ENCODE assay signal across 1 cellular context in the genomic region with DNA sequence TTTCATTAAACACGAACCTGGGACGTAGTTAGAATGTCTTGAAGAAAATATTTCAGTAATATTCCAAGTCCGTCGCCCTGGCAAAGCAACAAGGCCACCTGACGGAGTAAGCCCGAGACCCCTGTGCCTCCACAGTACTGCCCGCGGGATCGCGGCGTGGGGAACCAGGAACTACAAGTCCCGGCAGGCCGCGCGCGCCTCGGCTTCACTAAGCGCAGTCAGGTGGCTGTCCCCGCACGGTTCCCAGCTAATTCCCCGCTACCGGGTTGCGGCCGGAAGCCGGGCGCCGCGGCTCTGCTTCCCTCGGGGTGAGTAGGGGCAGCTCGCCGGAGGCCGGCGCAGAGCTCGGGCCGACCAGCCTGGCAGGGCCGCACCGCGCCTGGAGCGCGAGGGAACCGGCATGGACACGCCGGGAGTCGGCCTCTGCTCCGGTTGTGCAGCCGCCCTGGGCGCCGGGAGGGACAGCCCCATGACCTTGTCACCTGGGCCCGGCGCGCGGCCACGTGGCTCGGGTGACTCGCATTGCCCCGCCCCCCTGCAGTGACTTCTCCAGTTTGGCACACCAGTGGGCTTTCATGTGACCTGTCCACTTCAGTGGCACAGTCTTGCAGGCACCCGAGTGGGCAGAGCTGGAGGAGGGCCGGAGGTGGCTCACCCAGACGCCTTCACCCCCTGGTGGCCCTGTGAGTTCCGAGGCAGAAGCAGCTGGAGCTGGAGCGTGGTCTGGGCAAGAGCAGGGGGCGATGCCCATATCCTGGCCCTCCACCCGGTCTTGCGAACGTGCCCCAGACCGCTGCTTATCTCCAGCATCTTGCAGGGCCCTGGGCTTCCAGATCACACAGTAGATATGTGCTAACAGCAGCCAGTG.
TF ChIP-seq lines count a peak whose summit lies in the region.

A gene with protein sequence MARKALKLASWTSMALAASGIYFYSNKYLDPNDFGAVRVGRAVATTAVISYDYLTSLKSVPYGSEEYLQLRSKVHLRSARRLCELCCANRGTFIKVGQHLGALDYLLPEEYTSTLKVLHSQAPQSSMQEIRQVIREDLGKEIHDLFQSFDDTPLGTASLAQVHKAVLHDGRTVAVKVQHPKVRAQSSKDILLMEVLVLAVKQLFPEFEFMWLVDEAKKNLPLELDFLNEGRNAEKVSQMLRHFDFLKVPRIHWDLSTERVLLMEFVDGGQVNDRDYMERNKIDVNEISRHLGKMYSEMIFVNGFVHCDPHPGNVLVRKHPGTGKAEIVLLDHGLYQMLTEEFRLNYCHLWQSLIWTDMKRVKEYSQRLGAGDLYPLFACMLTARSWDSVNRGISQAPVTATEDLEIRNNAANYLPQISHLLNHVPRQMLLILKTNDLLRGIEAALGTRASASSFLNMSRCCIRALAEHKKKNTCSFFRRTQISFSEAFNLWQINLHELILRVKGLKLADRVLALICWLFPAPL (plus strand): TSS at position 247 of the 868 bp plus-strand sequence. CDS start 18,870 bp downstream, outside the sequence.

TF ChIP-seq in HEK293, 187 proteins besides CTCF, POLR2A, EP300 and RAD21 (continued from another document and continues in another):
- TF ChIP-seq, protein P1, sequence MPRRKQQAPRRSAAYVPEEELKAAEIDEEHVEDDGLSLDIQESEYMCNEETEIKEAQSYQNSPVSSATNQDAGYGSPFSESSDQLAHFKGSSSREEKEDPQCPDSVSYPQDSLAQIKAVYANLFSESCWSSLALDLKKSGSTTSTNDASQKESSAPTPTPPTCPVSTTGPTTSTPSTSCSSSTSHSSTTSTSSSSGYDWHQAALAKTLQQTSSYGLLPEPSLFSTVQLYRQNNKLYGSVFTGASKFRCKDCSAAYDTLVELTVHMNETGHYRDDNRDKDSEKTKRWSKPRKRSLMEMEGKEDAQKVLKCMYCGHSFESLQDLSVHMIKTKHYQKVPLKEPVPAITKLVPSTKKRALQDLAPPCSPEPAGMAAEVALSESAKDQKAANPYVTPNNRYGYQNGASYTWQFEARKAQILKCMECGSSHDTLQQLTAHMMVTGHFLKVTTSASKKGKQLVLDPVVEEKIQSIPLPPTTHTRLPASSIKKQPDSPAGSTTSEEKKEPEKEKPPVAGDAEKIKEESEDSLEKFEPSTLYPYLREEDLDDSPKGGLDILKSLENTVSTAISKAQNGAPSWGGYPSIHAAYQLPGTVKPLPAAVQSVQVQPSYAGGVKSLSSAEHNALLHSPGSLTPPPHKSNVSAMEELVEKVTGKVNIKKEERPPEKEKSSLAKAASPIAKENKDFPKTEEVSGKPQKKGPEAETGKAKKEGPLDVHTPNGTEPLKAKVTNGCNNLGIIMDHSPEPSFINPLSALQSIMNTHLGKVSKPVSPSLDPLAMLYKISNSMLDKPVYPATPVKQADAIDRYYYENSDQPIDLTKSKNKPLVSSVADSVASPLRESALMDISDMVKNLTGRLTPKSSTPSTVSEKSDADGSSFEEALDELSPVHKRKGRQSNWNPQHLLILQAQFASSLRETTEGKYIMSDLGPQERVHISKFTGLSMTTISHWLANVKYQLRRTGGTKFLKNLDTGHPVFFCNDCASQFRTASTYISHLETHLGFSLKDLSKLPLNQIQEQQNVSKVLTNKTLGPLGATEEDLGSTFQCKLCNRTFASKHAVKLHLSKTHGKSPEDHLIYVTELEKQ (tag by site-specific recombination; IDR thresholded peaks at IDR 0.05; ENCODE audit: borderline replicate concordance) = no peak
- TF ChIP-seq, protein P2, sequence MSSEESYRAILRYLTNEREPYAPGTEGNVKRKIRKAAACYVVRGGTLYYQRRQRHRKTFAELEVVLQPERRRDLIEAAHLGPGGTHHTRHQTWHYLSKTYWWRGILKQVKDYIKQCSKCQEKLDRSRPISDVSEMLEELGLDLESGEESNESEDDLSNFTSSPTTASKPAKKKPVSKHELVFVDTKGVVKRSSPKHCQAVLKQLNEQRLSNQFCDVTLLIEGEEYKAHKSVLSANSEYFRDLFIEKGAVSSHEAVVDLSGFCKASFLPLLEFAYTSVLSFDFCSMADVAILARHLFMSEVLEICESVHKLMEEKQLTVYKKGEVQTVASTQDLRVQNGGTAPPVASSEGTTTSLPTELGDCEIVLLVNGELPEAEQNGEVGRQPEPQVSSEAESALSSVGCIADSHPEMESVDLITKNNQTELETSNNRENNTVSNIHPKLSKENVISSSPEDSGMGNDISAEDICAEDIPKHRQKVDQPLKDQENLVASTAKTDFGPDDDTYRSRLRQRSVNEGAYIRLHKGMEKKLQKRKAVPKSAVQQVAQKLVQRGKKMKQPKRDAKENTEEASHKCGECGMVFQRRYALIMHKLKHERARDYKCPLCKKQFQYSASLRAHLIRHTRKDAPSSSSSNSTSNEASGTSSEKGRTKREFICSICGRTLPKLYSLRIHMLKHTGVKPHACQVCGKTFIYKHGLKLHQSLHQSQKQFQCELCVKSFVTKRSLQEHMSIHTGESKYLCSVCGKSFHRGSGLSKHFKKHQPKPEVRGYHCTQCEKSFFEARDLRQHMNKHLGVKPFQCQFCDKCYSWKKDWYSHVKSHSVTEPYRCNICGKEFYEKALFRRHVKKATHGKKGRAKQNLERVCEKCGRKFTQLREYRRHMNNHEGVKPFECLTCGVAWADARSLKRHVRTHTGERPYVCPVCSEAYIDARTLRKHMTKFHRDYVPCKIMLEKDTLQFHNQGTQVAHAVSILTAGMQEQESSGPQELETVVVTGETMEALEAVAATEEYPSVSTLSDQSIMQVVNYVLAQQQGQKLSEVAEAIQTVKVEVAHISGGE (tag by site-specific recombination; conservative IDR thresholded peaks at IDR 0.05; ENCODE audit: low read depth) = peak; percentile 89
- TF ChIP-seq, protein P3, sequence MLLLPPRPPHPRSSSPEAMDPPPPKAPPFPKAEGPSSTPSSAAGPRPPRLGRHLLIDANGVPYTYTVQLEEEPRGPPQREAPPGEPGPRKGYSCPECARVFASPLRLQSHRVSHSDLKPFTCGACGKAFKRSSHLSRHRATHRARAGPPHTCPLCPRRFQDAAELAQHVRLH (tag by site-specific recombination; IDR thresholded peaks at IDR 0.05) = peak; percentile 81
- TF ChIP-seq ZNF621 (tag by site-specific recombination; IDR thresholded peaks at IDR 0.05) (no peak), ZNF514 (tag by site-specific recombination; IDR thresholded peaks at IDR 0.05) (no peak), ZNF394 (tag by site-specific recombination; IDR thresholded peaks at IDR 0.05; ENCODE audit: borderline replicate concordance) (peak; percentile 70), ZXDB (tag by site-specific recombination; IDR thresholded peaks at IDR 0.05) (peak; percentile 76; the same call in 1 of the 2 replicates), ZNF707 (tag by site-specific recombination; IDR thresholded peaks at IDR 0.05) (no peak), ZNF530 (tag by site-specific recombination; IDR thresholded peaks at IDR 0.05; ENCODE audit: low read depth) (no peak), ZNF16 (tag by site-specific recombination; IDR thresholded peaks at IDR 0.05; ENCODE audit: low read depth) (no peak), OVOL3 (tag by site-specific recombination; IDR thresholded peaks at IDR 0.05) (0 out of 2 replicates have a peak, but pooled peaks have one; percentile 56), ZFHX2 (tag by site-specific recombination; conservative IDR thresholded peaks at IDR 0.05) (peak; percentile 78), HOXC10 (CRISPR knock-in tag; IDR thresholded peaks at IDR 0.05) (0 out of 2 replicates have a peak, but pooled peaks have one; percentile 44), ZNF121 (tag by site-specific recombination; IDR thresholded peaks at IDR 0.05) (peak; percentile 87), KLF9 (tag by site-specific recombination; IDR thresholded peaks at IDR 0.05; ENCODE audit: low read depth) (peak; percentile 89), ZNF155 (tag by site-specific recombination; IDR thresholded peaks at IDR 0.05) (no peak), ZNF48 (tag by site-specific recombination; IDR thresholded peaks at IDR 0.05) (no peak), MYNN (tag by site-specific recombination; IDR thresholded peaks at IDR 0.05; ENCODE audit: borderline replicate concordance) (no peak), TCF7L2 (IDR thresholded peaks at IDR 0.05; ENCODE audit: borderline replicate concordance, low read depth, low read length) (no peak), GLI4 (tag by site-specific recombination; IDR thresholded peaks at IDR 0.05) (no peak), ZNF324 (tag by site-specific recombination; IDR thresholded peaks at IDR 0.05) (no peak), ZNF2 (tag by site-specific recombination; IDR thresholded peaks at IDR 0.05) (0 out of 2 replicates have a peak, but pooled peaks have one; percentile 16), SP2 (tag by site-specific recombination; IDR thresholded peaks at IDR 0.05) (peak; percentile 20; the same call in 1 of the 2 replicates)
- TF ChIP-seq, protein P4, sequence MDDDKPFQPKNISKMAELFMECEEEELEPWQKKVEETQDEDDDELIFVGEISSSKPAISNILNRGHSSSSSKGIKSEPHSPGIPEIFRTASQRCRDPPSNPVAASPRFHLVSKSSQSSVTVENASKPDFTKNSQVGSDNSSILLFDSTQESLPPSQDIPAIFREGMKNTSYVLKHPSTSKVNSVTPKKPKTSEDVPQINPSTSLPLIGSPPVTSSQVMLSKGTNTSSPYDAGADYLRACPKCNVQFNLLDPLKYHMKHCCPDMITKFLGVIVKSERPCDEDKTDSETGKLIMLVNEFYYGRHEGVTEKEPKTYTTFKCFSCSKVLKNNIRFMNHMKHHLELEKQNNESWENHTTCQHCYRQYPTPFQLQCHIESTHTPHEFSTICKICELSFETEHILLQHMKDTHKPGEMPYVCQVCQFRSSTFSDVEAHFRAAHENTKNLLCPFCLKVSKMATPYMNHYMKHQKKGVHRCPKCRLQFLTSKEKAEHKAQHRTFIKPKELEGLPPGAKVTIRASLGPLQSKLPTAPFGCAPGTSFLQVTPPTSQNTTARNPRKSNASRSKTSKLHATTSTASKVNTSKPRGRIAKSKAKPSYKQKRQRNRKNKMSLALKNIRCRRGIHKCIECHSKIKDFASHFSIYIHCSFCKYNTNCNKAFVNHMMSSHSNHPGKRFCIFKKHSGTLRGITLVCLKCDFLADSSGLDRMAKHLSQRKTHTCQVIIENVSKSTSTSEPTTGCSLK (tag by site-specific recombination; IDR thresholded peaks at IDR 0.05) = no peak
- TF ChIP-seq, protein P5, sequence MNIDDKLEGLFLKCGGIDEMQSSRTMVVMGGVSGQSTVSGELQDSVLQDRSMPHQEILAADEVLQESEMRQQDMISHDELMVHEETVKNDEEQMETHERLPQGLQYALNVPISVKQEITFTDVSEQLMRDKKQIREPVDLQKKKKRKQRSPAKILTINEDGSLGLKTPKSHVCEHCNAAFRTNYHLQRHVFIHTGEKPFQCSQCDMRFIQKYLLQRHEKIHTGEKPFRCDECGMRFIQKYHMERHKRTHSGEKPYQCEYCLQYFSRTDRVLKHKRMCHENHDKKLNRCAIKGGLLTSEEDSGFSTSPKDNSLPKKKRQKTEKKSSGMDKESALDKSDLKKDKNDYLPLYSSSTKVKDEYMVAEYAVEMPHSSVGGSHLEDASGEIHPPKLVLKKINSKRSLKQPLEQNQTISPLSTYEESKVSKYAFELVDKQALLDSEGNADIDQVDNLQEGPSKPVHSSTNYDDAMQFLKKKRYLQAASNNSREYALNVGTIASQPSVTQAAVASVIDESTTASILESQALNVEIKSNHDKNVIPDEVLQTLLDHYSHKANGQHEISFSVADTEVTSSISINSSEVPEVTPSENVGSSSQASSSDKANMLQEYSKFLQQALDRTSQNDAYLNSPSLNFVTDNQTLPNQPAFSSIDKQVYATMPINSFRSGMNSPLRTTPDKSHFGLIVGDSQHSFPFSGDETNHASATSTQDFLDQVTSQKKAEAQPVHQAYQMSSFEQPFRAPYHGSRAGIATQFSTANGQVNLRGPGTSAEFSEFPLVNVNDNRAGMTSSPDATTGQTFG (tag by site-specific recombination; IDR thresholded peaks at IDR 0.05; ENCODE audit: borderline replicate concordance) = no peak
- TF ChIP-seq, protein P6, sequence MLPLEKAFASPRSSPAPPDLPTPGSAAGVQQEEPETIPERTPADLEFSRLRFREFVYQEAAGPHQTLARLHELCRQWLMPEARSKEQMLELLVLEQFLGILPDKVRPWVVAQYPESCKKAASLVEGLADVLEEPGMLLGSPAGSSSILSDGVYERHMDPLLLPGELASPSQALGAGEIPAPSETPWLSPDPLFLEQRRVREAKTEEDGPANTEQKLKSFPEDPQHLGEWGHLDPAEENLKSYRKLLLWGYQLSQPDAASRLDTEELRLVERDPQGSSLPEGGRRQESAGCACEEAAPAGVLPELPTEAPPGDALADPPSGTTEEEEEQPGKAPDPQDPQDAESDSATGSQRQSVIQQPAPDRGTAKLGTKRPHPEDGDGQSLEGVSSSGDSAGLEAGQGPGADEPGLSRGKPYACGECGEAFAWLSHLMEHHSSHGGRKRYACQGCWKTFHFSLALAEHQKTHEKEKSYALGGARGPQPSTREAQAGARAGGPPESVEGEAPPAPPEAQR (tag by site-specific recombination; IDR thresholded peaks at IDR 0.05) = no peak
- TF ChIP-seq, protein P7, sequence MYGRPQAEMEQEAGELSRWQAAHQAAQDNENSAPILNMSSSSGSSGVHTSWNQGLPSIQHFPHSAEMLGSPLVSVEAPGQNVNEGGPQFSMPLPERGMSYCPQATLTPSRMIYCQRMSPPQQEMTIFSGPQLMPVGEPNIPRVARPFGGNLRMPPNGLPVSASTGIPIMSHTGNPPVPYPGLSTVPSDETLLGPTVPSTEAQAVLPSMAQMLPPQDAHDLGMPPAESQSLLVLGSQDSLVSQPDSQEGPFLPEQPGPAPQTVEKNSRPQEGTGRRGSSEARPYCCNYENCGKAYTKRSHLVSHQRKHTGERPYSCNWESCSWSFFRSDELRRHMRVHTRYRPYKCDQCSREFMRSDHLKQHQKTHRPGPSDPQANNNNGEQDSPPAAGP (tag by site-specific recombination; IDR thresholded peaks at IDR 0.05) = no peak
- TF ChIP-seq, protein P8, sequence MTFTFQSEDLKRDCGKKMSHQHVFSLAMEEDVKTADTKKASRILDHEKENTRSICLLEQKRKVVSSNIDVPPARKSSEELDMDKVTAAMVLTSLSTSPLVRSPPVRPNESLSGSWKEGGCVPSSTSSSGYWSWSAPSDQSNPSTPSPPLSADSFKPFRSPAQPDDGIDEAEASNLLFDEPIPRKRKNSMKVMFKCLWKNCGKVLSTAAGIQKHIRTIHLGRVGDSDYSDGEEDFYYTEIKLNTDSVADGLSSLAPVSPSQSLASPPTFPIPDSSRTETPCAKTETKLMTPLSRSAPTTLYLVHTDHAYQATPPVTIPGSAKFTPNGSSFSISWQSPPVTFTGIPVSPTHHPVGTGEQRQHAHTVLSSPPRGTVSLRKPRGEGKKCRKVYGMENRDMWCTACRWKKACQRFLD (tag by site-specific recombination; IDR thresholded peaks at IDR 0.05) = peak; percentile 96
- TF ChIP-seq, protein P9, sequence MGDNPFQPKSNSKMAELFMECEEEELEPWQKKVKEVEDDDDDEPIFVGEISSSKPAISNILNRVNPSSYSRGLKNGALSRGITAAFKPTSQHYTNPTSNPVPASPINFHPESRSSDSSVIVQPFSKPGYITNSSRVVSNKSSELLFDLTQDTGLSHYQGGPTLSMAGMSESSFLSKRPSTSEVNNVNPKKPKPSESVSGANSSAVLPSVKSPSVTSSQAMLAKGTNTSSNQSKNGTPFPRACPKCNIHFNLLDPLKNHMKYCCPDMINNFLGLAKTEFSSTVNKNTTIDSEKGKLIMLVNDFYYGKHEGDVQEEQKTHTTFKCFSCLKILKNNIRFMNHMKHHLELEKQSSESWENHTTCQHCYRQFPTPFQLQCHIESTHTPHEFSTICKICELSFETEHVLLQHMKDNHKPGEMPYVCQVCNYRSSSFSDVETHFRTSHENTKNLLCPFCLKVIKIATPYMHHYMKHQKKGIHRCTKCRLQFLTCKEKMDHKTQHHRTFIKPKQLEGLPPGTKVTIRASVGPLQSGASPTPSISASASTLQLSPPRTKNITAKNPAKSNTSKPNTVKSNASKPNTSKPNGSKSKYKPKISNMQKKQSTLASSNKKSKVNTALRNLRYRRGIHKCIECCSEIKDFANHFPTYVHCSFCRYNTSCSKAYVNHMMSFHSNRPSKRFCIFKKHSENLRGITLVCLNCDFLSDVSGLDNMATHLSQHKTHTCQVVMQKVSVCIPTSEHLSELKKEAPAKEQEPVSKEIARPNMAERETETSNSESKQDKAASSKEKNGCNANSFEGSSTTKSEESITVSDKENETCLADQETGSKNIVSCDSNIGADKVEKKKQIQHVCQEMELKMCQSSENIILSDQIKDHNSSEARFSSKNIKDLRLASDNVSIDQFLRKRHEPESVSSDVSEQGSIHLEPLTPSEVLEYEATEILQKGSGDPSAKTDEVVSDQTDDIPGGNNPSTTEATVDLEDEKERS (tag by site-specific recombination; IDR thresholded peaks at IDR 0.05) = no peak
